Comparison of ENCODE assay signal across 25 cellular contexts in the genomic region with DNA sequence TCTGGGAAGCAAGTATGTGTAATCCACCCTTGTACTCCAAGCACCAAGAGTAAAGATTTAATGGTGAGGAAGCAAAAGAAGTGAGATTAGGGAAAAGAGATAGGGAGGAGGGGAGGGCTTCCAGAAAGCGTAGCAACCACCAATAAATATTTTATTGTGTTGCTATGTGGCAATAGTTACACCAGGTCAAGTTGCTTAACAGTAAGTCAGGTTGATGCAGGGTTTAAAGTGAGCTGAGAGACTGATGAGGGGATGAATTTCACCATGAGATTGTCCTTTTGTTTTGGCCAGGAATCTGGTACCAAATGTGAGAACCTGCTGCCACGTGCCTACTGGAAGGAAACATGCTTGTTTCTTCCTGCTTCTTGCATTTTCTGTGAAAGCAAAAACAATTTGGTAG.
DNase-seq lines count a peak whose midpoint lies in the region; TF ChIP-seq lines count a peak whose summit lies in the region.
"Had no signal": no experiment of that assay in that cellular context is flagged by ENCODE, and none has a peak within 500 bp of the region (broad histone marks: within the 10 kb centered on the region; RNA-seq: fewer than 3 reads in every experiment).

No MANE protein-coding gene starts in this region.

- peaks cover 13% of the 10 kb centered on the region for H3K4me1 ChIP-seq in adipocyte (ENCODE audit: control insufficient read depth, insufficient read depth, low read length)
- peaks cover 32% of the 10 kb centered on the region for H3K4me1 ChIP-seq in hepatocyte (ENCODE audit: insufficient read depth)
- no peaks in the 10 kb centered on the region for H3K4me1 ChIP-seq in SJCRH30
- H3K4me1 ChIP-seq: BE2C, suprapubic skin had no signal

- H3K4me1 Mint-ChIP-seq in progenitor cell of endocrine pancreas (ENCODE audit: low read depth) = peaks cover 22% of the 10 kb centered on the region

- H3K4me3 ChIP-seq in adipocyte (ENCODE audit: low read length) (no peak overlapping the region), hepatocyte (no peak overlapping the region), SJCRH30 (no peak overlapping the region)
- H3K4me3 ChIP-seq: dorsolateral prefrontal cortex, sigmoid colon, suprapubic skin had no signal

- CTCF ChIA-PET in HEK293T (lab: Yijun Ruan, JAX) = no interaction called here

- H3K79me2 ChIP-seq in hepatocyte = peaks cover 44% of the 10 kb centered on the region

- no peak overlapping the region for H2AFZ ChIP-seq in hepatocyte

- TF ChIP-seq CTCF in hepatocyte (IDR thresholded peaks at IDR 0.05; ENCODE audit: poor library complexity) = no peak
- TF ChIP-seq CTCF in progenitor cell of endocrine pancreas (IDR thresholded peaks at IDR 0.05; ENCODE audit: unreplicated experiment) = no peak

- POLR2A ChIA-PET in HEK293T (lab: Yijun Ruan, JAX) = no interaction called here

- peak overlapping the region; percentile 83 for H3K27ac ChIP-seq in hepatocyte
- H3K27ac ChIP-seq in SJCRH30 = no peak overlapping the region
- H3K27ac ChIP-seq: dorsolateral prefrontal cortex, HL-60, KMS-11, neutrophil, sigmoid colon, suprapubic skin had no signal

- 26% methylated on average over 2 of the region's 2 CpGs for WGBS in hepatocyte (ENCODE audit: low lambda C conversion rate, missing lambda C conversion rate)

- H3K27me3 Mint-ChIP-seq in progenitor cell of endocrine pancreas = no peaks in the 10 kb centered on the region
- H3K27me3 Mint-ChIP-seq: brain, T-cell had no signal

- H3K4me3 Mint-ChIP-seq in progenitor cell of endocrine pancreas (ENCODE audit: low read depth) = no peak overlapping the region
- H3K4me3 Mint-ChIP-seq: brain, T-cell had no signal

- no peaks in the 10 kb centered on the region for H4K20me1 ChIP-seq in hepatocyte (ENCODE audit: insufficient read depth, poor library complexity, severe bottlenecking)

- DNase-seq in HEK293T (ENCODE audit: extremely low spot score) = peak; percentile 20
- peak; percentile 37 for DNase-seq in adipocyte (ENCODE audit: low read depth)
- DNase-seq in hepatocyte (ENCODE audit: low spot score) = peak; percentile 61
- DNase-seq in progenitor cell of endocrine pancreas (ENCODE audit: low spot score, unreplicated experiment) = no peak
- no peak for DNase-seq in LoVo (ENCODE audit: low spot score)
- DNase-seq in SJCRH30 = no peak
- no peak for DNase-seq in dermis blood vessel endothelial cell
- no peak for DNase-seq in EL
- DNase-seq: activated CD4-positive, alpha-beta T cell treated with anti-CD3 and anti-CD28 coated beads, Interleukin-2, amount 50 U/mL, for 4 hours; activated T-cell treated with anti-CD3 and anti-CD28 coated beads, Interleukin-2, amount 50 U/mL, for 1 hour; BE2C; dorsolateral prefrontal cortex; head of caudate nucleus; midbrain; NCI-H1436; NK-92 treated with Interleukin-12 subunit alpha and Interleukin-12 subunit beta, amount 100 ng/mL, for 24 hours; sigmoid colon; stimulated activated CD4-positive, alpha-beta T cell treated with anti-CD3 and anti-CD28 coated beads, Interleukin-4, amount 100 ng/mL, for 4 hours; T-cell had no signal

- no peaks in the 10 kb centered on the region for H3K27me3 ChIP-seq in adipocyte (replicated peaks; ENCODE audit: control insufficient read depth, insufficient read depth, low read length)
- no peaks in the 10 kb centered on the region for H3K27me3 ChIP-seq in hepatocyte
- H3K27me3 ChIP-seq in SJCRH30 = no peaks in the 10 kb centered on the region
- H3K27me3 ChIP-seq: BE2C, dorsolateral prefrontal cortex, neutrophil, sigmoid colon, suprapubic skin had no signal

- H3K9me3 Mint-ChIP-seq in progenitor cell of endocrine pancreas (ENCODE audit: low read depth) = peaks cover 5% of the 10 kb centered on the region
- H3K9me3 Mint-ChIP-seq: activated naive CD4-positive, alpha-beta T cell treated with anti-CD3 and anti-CD28 coated beads, Interleukin-2, amount 50 U/mL, for 72 hours had no signal

- peak overlapping the region; percentile 15 for H3K4me2 ChIP-seq in hepatocyte
- H3K4me2 ChIP-seq: KMS-11 had no signal

- no peaks in the 10 kb centered on the region for H3K9me2 ChIP-seq in hepatocyte (replicated peaks; ENCODE audit: insufficient read depth)

- peaks cover 18% of the 10 kb centered on the region for H3K36me3 ChIP-seq in adipocyte (ENCODE audit: control insufficient read depth, insufficient read depth, low read length, severe bottlenecking)
- H3K36me3 ChIP-seq in hepatocyte (replicated peaks; ENCODE audit: insufficient read depth, low read depth) = no peaks in the 10 kb centered on the region
- H3K36me3 ChIP-seq in SJCRH30 = peaks cover 6% of the 10 kb centered on the region
- H3K36me3 ChIP-seq: BE2C, neutrophil, sigmoid colon, suprapubic skin had no signal

- no peak overlapping the region for H3K9ac ChIP-seq in adipocyte (ENCODE audit: low read length)
- H3K9ac ChIP-seq: KMS-11 had no signal

- H3K36me3 Mint-ChIP-seq in progenitor cell of endocrine pancreas (ENCODE audit: insufficient read depth) = peaks cover 2% of the 10 kb centered on the region

- H3K9me3 ChIP-seq in adipocyte (ENCODE audit: control insufficient read depth, low read length) (no peaks in the 10 kb centered on the region), hepatocyte (ENCODE audit: low read depth) (no peaks in the 10 kb centered on the region), SJCRH30 (replicated peaks) (no peaks in the 10 kb centered on the region)
- H3K9me3 ChIP-seq: BE2C, neutrophil, sigmoid colon, suprapubic skin had no signal

- H3K27ac Mint-ChIP-seq in progenitor cell of endocrine pancreas = peak overlapping the region; percentile 41
- H3K27ac Mint-ChIP-seq: activated naive CD4-positive, alpha-beta T cell treated with anti-CD3 and anti-CD28 coated beads, Interleukin-2, amount 50 U/mL, for 72 hours; T-cell had no signal

TF ChIP-seq in HEK293T, 16 proteins besides CTCF, POLR2A, EP300 and RAD21:
- TF ChIP-seq L3MBTL2 (conservative IDR thresholded peaks at IDR 0.05) = peak; percentile 79
- TF ChIP-seq SUZ12 (IDR thresholded peaks at IDR 0.05) = no peak
- TF ChIP-seq TARDBP (IDR thresholded peaks at IDR 0.05) = no peak
- TF ChIP-seq HDGF (IDR thresholded peaks at IDR 0.05; ENCODE audit: borderline replicate concordance) = no peak
TF ChIP-seq in HEK293T: peak in this region for 1.

Comparison
In these comparisons a context has a peak if more than half of its experiments do, and no peak if none do; other contexts are left out.
1. DNase-seq: peak in HEK293T (single experiment), adipocyte (single experiment) and hepatocyte (single experiment); none in progenitor cell of endocrine pancreas (single experiment), LoVo (single experiment), SJCRH30 (0 of 2), dermis blood vessel endothelial cell (single experiment) and EL (single experiment).